ENCODE assay signal across 8 cellular contexts in genomic region chr17:50161023-50161910, GRCh38. TPM values are rescaled to one million over a fixed set of nuclear protein-coding genes. Genes with fewer than 3 reads are reported as not detected.
A peak's percentile ranks its signal among the peaks of the same experiment; 100 is the strongest.
DNase-seq lines count a peak whose midpoint lies in the region; ATAC-seq and TF ChIP-seq lines count a peak whose summit lies in the region.

No MANE protein-coding gene starts in this region.

- H3K9me1 ChIP-seq in IMR-90 (ENCODE audit: insufficient read depth, low read length): no peaks in the 10 kb centered on the region

- H3K36me3 ChIP-seq in IMR-90 (ENCODE audit: control insufficient read depth, insufficient read depth, low read length) (no peaks in the 10 kb centered on the region), OCI-LY1 (ENCODE audit: insufficient read depth, low read length) (no peaks in the 10 kb centered on the region)

- H3K27ac ChIP-seq in IMR-90 (ENCODE audit: insufficient read depth, low read length) (peak overlapping the region; percentile 46), OCI-LY1 (ENCODE audit: low read depth, low read length, poor library complexity, severe bottlenecking) (no peak overlapping the region)

- H2AFZ ChIP-seq in IMR-90 (replicated peaks; ENCODE audit: low read length, poor library complexity): peak overlapping the region; percentile 100
- peak overlapping the region; percentile 23; the same call in 1 of the 2 replicates for H2AFZ ChIP-seq in OCI-LY1 (ENCODE audit: low read length)

- ATAC-seq in GM21390 (IDR thresholded peaks at IDR 0.05; ENCODE audit: unreplicated experiment) (peak; percentile 78), IMR-90 (ENCODE audit: low read depth) (peak; percentile 96)

- H2AK5ac ChIP-seq in IMR-90 (ENCODE audit: low read depth, low read length): peak overlapping the region; percentile 40

- peak overlapping the region; percentile 86 for H3K4ac ChIP-seq in IMR-90 (ENCODE audit: low read depth, low read length)

- H3K9me3 ChIP-seq in IMR-90 (ENCODE audit: control insufficient read depth, insufficient read depth, low read length): no peaks in the 10 kb centered on the region
- no peaks in the 10 kb centered on the region for H3K9me3 ChIP-seq in OCI-LY1 (ENCODE audit: low read length)

- H3K4me3 ChIP-seq in IMR-90 (ENCODE audit: insufficient read depth, low read depth, low read length) (peak overlapping the region; percentile 61), OCI-LY1 (ENCODE audit: low read depth, low read length, poor library complexity, severe bottlenecking) (peak overlapping the region; percentile 61), epithelial cell of esophagus (ENCODE audit: low read length) (peak overlapping the region; percentile 73)

- TF ChIP-seq RAD21 in IMR-90 (IDR thresholded peaks at IDR 0.05; ENCODE audit: low read length): peak; percentile 72

- 0% methylated on average over 20 of the region's 53 CpGs; no CpG with 5 or more reads in 1 of the 2 experiments for WGBS in IMR-90 (ENCODE audit: extremely low coverage in 2 of 2, insufficient read length in 1 of 2), 2 experiments

- H3K27me3 ChIP-seq in IMR-90 (ENCODE audit: control insufficient read depth, insufficient read depth, low read length): no peaks in the 10 kb centered on the region
- no peaks in the 10 kb centered on the region for H3K27me3 ChIP-seq in OCI-LY1 (ENCODE audit: insufficient read depth, low read length)

- POLR2A ChIA-PET in IMR-90 (lab: Charles Lee; ENCODE audit: unreplicated experiment): interaction anchor here (0.5 to 1.4 kb wide), 3 partner anchors 43 to 132 kb away, joined by 3 to 4 read pairs (median 3); no protein-coding TSS in a partner anchor

- dilution Hi-C loops in IMR-90 (cut with HindIII; ENCODE audit: low sequenced_read_pairs, unreplicated experiment): no loop called here

- peak overlapping the region; percentile 91 for H3K14ac ChIP-seq in IMR-90 (replicated peaks; ENCODE audit: low read depth, low read length)

- no TSS peak for BruUV-seq in IMR-90 (replicated peaks; lab: Mats Ljungman, UMichigan)

- in situ Hi-C loops in IMR-90 (cut with MboI; ENCODE audit: low sequenced_read_pairs): no loop called here

- no peaks in the 10 kb centered on the region for H3K79me2 ChIP-seq in OCI-LY1 (ENCODE audit: insufficient read depth, low read length)

- H3K9ac ChIP-seq in IMR-90 (ENCODE audit: low read depth, low read length): peak overlapping the region; percentile 69
- H3K9ac ChIP-seq in OCI-LY1 (ENCODE audit: low read length): peak overlapping the region; percentile 61

- H4K91ac ChIP-seq in IMR-90 (ENCODE audit: insufficient read depth, low read depth, low read length): peak overlapping the region; percentile 80

- TF ChIP-seq CTCF in IMR-90 (conservative IDR thresholded peaks at IDR 0.05; ENCODE audit: low read depth, low read length) (peak; percentile 97), OCI-LY1 (IDR thresholded peaks at IDR 0.05; ENCODE audit: low read length) (peak; percentile 90), epithelial cell of esophagus (IDR thresholded peaks at IDR 0.05; ENCODE audit: insufficient read depth, low read depth, low read length, missing control alignments) (peak; percentile 83)

- CTCF ChIA-PET in IMR-90 (lab: Yijun Ruan, JAX): interaction anchor here (0.9 to 2.2 kb wide), 15 partner anchors 8 to 133 kb away, joined by 3 to 12 read pairs (median 4); no protein-coding TSS in a partner anchor

- intact Hi-C loops in IMR-90 (cut with micrococcal nuclease): loop anchor here (1.0 kb wide), 3 partner anchors 21 to 66 kb away; partner anchors contain the start of gene PDK2

- peak overlapping the region; percentile 52 for H2BK5ac ChIP-seq in IMR-90 (ENCODE audit: low read depth, low read length, poor library complexity, severe bottlenecking)

- peaks cover 5% of the 10 kb centered on the region; the same call in 1 of the 2 replicates for H3K4me1 ChIP-seq in IMR-90 (ENCODE audit: control insufficient read depth, insufficient read depth, low read length)
- peaks cover 10% of the 10 kb centered on the region for H3K4me1 ChIP-seq in OCI-LY1 (ENCODE audit: insufficient read depth, low read length, severe bottlenecking)

- DNase-seq in D341Med (ENCODE audit: low spot score) (peak; percentile 100), IMR-90 (peak; percentile 90), epithelial cell of esophagus (ENCODE audit: low read depth) (peak; percentile 88), mucosa of gallbladder (ENCODE audit: low spot score) (peak; percentile 93)
- DNase-seq in activated CD8-positive, alpha-beta memory T cell treated with anti-CD3 and anti-CD28 coated beads, Interleukin-2, amount 50 U/mL, for 48 hours: peak; percentile 99
- DNase-seq in stimulated activated CD8-positive, alpha-beta memory T cell treated with anti-CD3 and anti-CD28 coated beads, Interleukin-4, amount 100 ng/mL, for 1 hour (ENCODE audit: low read depth in 2 of 2, low spot score in 1 of 2): peak; percentile 82 to 90

- no peaks in the 10 kb centered on the region for H3F3A ChIP-seq in OCI-LY1 (ENCODE audit: insufficient read depth, low read length)

- H2BK120ac ChIP-seq in IMR-90 (ENCODE audit: low read depth, low read length): peak overlapping the region; percentile 90

- H3K23ac ChIP-seq in IMR-90 (ENCODE audit: low read depth, low read length): peak overlapping the region; percentile 92

- no peaks in the 10 kb centered on the region for H3K9me2 ChIP-seq in OCI-LY1 (ENCODE audit: low read depth, low read length)

- H2BK15ac ChIP-seq in IMR-90 (ENCODE audit: low read depth, low read length): peak overlapping the region; percentile 79; the same call in 1 of the 3 replicates

- peak; percentile 58 for TF ChIP-seq POLR2A in IMR-90 (IDR thresholded peaks at IDR 0.05; ENCODE audit: low read depth, low read length)

- peak overlapping the region; percentile 47 for H3K18ac ChIP-seq in IMR-90 (ENCODE audit: low read depth, low read length)

- peak overlapping the region; percentile 39 for H3K56ac ChIP-seq in IMR-90 (ENCODE audit: extremely low read depth, insufficient read depth, low read length)

- peak overlapping the region; percentile 90; the same call in 1 of the 2 replicates for H2BK20ac ChIP-seq in IMR-90 (ENCODE audit: low read depth, low read length)

- peak overlapping the region; percentile 70 for H2AK9ac ChIP-seq in IMR-90 (replicated peaks; ENCODE audit: low read depth, low read length, poor library complexity)

- H4K20me1 ChIP-seq in IMR-90 (ENCODE audit: insufficient read depth, low read length) (no peaks in the 10 kb centered on the region), OCI-LY1 (ENCODE audit: insufficient read depth, low read length) (no peaks in the 10 kb centered on the region)

- peak overlapping the region; percentile 53 for H4K5ac ChIP-seq in IMR-90 (ENCODE audit: low read depth, low read length)

- peak overlapping the region; percentile 34 to 91 for H4K8ac ChIP-seq in IMR-90 (ENCODE audit: low read depth in 2 of 2, low read length in 2 of 2)

- H3K4me2 ChIP-seq in IMR-90 (ENCODE audit: low read depth, low read length): peak overlapping the region; percentile 89
- H3K4me2 ChIP-seq in OCI-LY1 (ENCODE audit: low read length): peak overlapping the region; percentile 78

- H3K79me1 ChIP-seq in IMR-90 (ENCODE audit: low read depth in 1 of 2, low read length in 2 of 2): peaks cover 0 to 5% of the 10 kb centered on the region in 2 experiments; a peak in 1 of 4 replicates

TF ChIP-seq in IMR-90, 13 proteins besides CTCF, POLR2A, EP300 and RAD21:
- TF ChIP-seq MAZ (IDR thresholded peaks at IDR 0.05; ENCODE audit: borderline replicate concordance, low read depth, low read length) (peak; percentile 75; the same call in 1 of the 2 replicates), RFX5 (IDR thresholded peaks at IDR 0.05; ENCODE audit: low read depth, low read length) (no peak), RCOR1 (IDR thresholded peaks at IDR 0.05; ENCODE audit: insufficient replicate concordance, low read length) (no peak), MAFK (IDR thresholded peaks at IDR 0.05; ENCODE audit: low read depth, low read length) (no peak), FOS (IDR thresholded peaks at IDR 0.05; ENCODE audit: low read depth, low read length) (no peak), MXI1 (IDR thresholded peaks at IDR 0.05; ENCODE audit: borderline replicate concordance, low read depth, low read length) (0 out of 2 replicates have a peak, but pooled peaks have one; percentile 6), SMC3 (IDR thresholded peaks at IDR 0.05; ENCODE audit: low read depth, low read length) (peak; percentile 96), NFE2L2 (IDR thresholded peaks at IDR 0.05; ENCODE audit: low read depth, low read length) (no peak), BHLHE40 (IDR thresholded peaks at IDR 0.05; ENCODE audit: low read depth, low read length) (no peak)
- TF ChIP-seq, protein P1, sequence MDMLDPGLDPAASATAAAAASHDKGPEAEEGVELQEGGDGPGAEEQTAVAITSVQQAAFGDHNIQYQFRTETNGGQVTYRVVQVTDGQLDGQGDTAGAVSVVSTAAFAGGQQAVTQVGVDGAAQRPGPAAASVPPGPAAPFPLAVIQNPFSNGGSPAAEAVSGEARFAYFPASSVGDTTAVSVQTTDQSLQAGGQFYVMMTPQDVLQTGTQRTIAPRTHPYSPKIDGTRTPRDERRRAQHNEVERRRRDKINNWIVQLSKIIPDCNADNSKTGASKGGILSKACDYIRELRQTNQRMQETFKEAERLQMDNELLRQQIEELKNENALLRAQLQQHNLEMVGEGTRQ (IDR thresholded peaks at IDR 0.05; ENCODE audit: low read depth, low read length): 0 out of 2 replicates have a peak, but pooled peaks have one; percentile 4

RNA-seq across cellular contexts. Expression of gene SGCA, which starts 4.5 kb away (rescaled TPM):
- total RNA-seq in IMR-90 (2012; rRNA removed) (not detected in 2 replicates), mucosa of gallbladder (23.5 TPM)
- polyA plus RNA-seq in IMR-90 (2012; rRNA removed): 0.19 and 0.55 TPM in 2 replicates
- polyA plus RNA-seq in IMR-90 (2012; cell fraction: cytosol; rRNA removed): 0.36 and 0.43 TPM in 2 replicates
- polyA plus RNA-seq in IMR-90 (2012; cell fraction: nucleus; rRNA removed; ENCODE audit: low replicate concordance): 0.34 TPM in 1 of 2 replicates, not detected in the other

RNA-seq across cellular contexts. Expression of gene PPP1R9B, which starts 10.8 kb away (rescaled TPM):
- 28.0 and 38.6 TPM in 2 replicates for total RNA-seq in IMR-90 (2012; rRNA removed)
- polyA plus RNA-seq in IMR-90 (2012; rRNA removed): 23.0 and 25.8 TPM in 2 replicates
- polyA plus RNA-seq in IMR-90 (2012; cell fraction: cytosol; rRNA removed): 16.2 and 19.3 TPM in 2 replicates
- 42.2 and 55.1 TPM in 2 replicates for polyA plus RNA-seq in IMR-90 (2012; cell fraction: nucleus; rRNA removed; ENCODE audit: low replicate concordance)
- total RNA-seq in mucosa of gallbladder: 61.5 TPM

RNA-seq across cellular contexts. Expression of gene SAMD14, which starts 31.3 kb away (rescaled TPM):
- total RNA-seq in IMR-90 (2012; rRNA removed) (1.4 TPM in 2 replicates), mucosa of gallbladder (8.8 TPM)
- polyA plus RNA-seq in IMR-90 (2012; rRNA removed): 6.2 and 6.7 TPM in 2 replicates
- polyA plus RNA-seq in IMR-90 (2012; cell fraction: cytosol; rRNA removed): 2.7 and 5.4 TPM in 2 replicates
- polyA plus RNA-seq in IMR-90 (2012; cell fraction: nucleus; rRNA removed; ENCODE audit: low replicate concordance): 20.9 and 34.4 TPM in 2 replicates

RNA-seq across cellular contexts. Expression of gene COL1A1, which starts 40.2 kb away (rescaled TPM):
- total RNA-seq in IMR-90 (2012; rRNA removed) (1,825 and 2,180 TPM in 2 replicates), mucosa of gallbladder (421 TPM)
- 4,117 and 4,350 TPM in 2 replicates for polyA plus RNA-seq in IMR-90 (2012; rRNA removed)
- polyA plus RNA-seq in IMR-90 (2012; cell fraction: cytosol; rRNA removed): 6,648 and 7,973 TPM in 2 replicates
- 7,018 and 18,611 TPM in 2 replicates for polyA plus RNA-seq in IMR-90 (2012; cell fraction: nucleus; rRNA removed; ENCODE audit: low replicate concordance)

Comparison
In these comparisons a context has a peak if more than half of its experiments do, and no peak if none do; other contexts are left out.
1. RNA of gene SGCA, which starts 4.5 kb away (total RNA-seq): 23.5 TPM in mucosa of gallbladder (single experiment); not detected in IMR-90; every median in the first group is over 10 times any median in the second.
2. Peak in every context shown above with its lines, with median percentiles within 50 percentile points of each other: DNase-seq, H3K4me3 ChIP-seq and CTCF ChIP-seq.